Comparison of ENCODE assay signal across 13 cellular contexts in the genomic region with DNA sequence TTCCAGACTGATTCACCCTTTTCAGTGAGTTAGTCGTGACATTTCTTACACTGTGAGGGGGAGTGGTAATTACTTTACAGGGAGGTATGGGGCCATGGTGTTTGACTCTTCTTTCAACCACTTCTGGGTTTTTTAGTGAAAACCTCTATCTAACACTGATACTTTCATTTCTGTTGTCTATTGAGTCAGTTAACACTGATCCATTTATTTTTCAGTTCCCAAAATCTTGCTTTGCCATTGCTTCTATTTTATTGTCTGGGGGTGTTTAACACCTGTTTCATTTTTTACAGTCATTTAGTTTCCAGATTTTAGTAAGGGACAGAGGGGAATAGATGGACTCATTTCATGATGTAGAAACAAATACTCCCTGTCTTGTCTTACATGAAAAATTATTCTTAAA.
DNase-seq lines count a peak whose midpoint lies in the region; ATAC-seq and TF ChIP-seq lines count a peak whose summit lies in the region.
"Had no signal": no experiment of that assay in that cellular context is flagged by ENCODE, and none has a peak within 500 bp of the region (broad histone marks: within the 10 kb centered on the region; RNA-seq: fewer than 3 reads in every experiment).

No MANE protein-coding gene starts in this region.

- WGBS in upper lobe of left lung, 2 donors, result 90 to 92% methylated on average over 1 of the region's 1 CpG

- H3K27ac Mint-ChIP-seq in activated T-cell treated with anti-CD3 and anti-CD28 coated beads, Interleukin-2, amount 50 U/mL, for 72 hours, result peak overlapping the region; percentile 97
- H3K27ac Mint-ChIP-seq: type B pancreatic cell had no signal

- H3K4me1 ChIP-seq in upper lobe of left lung, result no peaks in the 10 kb centered on the region

- peaks cover 11 to 52% of the 10 kb centered on the region in 2 donors for H3K36me3 Mint-ChIP-seq in activated T-cell treated with anti-CD3 and anti-CD28 coated beads, Interleukin-2, amount 50 U/mL, for 72 hours (ENCODE audit: insufficient read depth in 2 of 2)

- H3K4me1 Mint-ChIP-seq in activated T-cell treated with anti-CD3 and anti-CD28 coated beads, Interleukin-2, amount 50 U/mL, for 72 hours (ENCODE audit: low read depth), result peaks cover 64% of the 10 kb centered on the region

- no peak overlapping the region for H3K27ac ChIP-seq in upper lobe of left lung
- H3K27ac ChIP-seq: coronary artery had no signal

- H3K9me3 Mint-ChIP-seq in activated T-cell treated with anti-CD3 and anti-CD28 coated beads, Interleukin-2, amount 50 U/mL, for 72 hours, result no peaks in the 10 kb centered on the region
- H3K9me3 Mint-ChIP-seq: type B pancreatic cell had no signal

- no peak for TF ChIP-seq EP300 in upper lobe of left lung (IDR thresholded peaks at IDR 0.05)

- no peaks in the 10 kb centered on the region for H3K27me3 ChIP-seq in upper lobe of left lung

- peak in 1 of 2 donors; percentile 8 for DNase-seq in activated T-cell treated with anti-CD3 and anti-CD28 coated beads, Interleukin-2, amount 50 U/mL, for 72 hours
- no peak for DNase-seq in activated T-cell treated with anti-CD3 and anti-CD28 coated beads, Interleukin-2, amount 50 U/mL, for 48 hours
- DNase-seq in stimulated activated naive CD8-positive, alpha-beta T cell treated with anti-CD3 and anti-CD28 coated beads, Interleukin-15, Interleukin-2, amounts not matched to agents 100 U/mL and 50 U/mL, for 24 hours, result no peak
- no peak for DNase-seq in upper lobe of left lung
- no peak for DNase-seq in foreskin fibroblast
- DNase-seq in iPS-NIHi7 (ENCODE audit: extremely low spot score), result no peak
- DNase-seq: foreskin melanocyte, NCI-H1436 treated with DMSO at 0.1 percent for 48 hours, T-helper 9 cell had no signal

- H3K36me3 ChIP-seq in upper lobe of left lung, result no peaks in the 10 kb centered on the region

- peak overlapping the region; percentile 38 to 82 for H3K4me3 Mint-ChIP-seq in activated T-cell treated with anti-CD3 and anti-CD28 coated beads, Interleukin-2, amount 50 U/mL, for 72 hours
- H3K4me3 Mint-ChIP-seq: type B pancreatic cell had no signal

- ATAC-seq in activated T-cell treated with anti-CD3 and anti-CD28 coated beads, Interleukin-2, amount 50 U/mL, for 72 hours (replicated peaks in 1 of 2), result peak; percentile 91 to 93
- peak; percentile 92 for ATAC-seq in GM21529 (IDR thresholded peaks at IDR 0.05; ENCODE audit: unreplicated experiment)
- peak; percentile 74 for ATAC-seq in HG03097 (IDR thresholded peaks at IDR 0.05; ENCODE audit: low FRiP score, unreplicated experiment)
- ATAC-seq in stimulated activated naive CD8-positive, alpha-beta T cell treated with anti-CD3 and anti-CD28 coated beads, Interleukin-15, Interleukin-2, amounts not matched to agents 100 U/mL and 50 U/mL, for 24 hours, result peak; percentile 90
- ATAC-seq in upper lobe of left lung (ENCODE audit: low FRiP score in 2 of 2), result no peak

- H3K27me3 Mint-ChIP-seq in activated T-cell treated with anti-CD3 and anti-CD28 coated beads, Interleukin-2, amount 50 U/mL, for 72 hours (ENCODE audit: low read depth), result no peaks in the 10 kb centered on the region
- H3K27me3 Mint-ChIP-seq: type B pancreatic cell had no signal

- TF ChIP-seq CTCF in upper lobe of left lung (IDR thresholded peaks at IDR 0.05) (no peak), foreskin fibroblast (IDR thresholded peaks at IDR 0.05; ENCODE audit: low read depth, low read length) (no peak)

- no peak overlapping the region for H3K4me3 ChIP-seq in upper lobe of left lung
- no peak overlapping the region for H3K4me3 ChIP-seq in foreskin fibroblast (ENCODE audit: low read depth in 1 of 2, low read length in 2 of 2)
- H3K4me3 ChIP-seq: coronary artery had no signal

- no peak for TF ChIP-seq POLR2A in upper lobe of left lung (IDR thresholded peaks at IDR 0.05)

- no peaks in the 10 kb centered on the region for H3K9me3 ChIP-seq in upper lobe of left lung

Comparison
In these comparisons a context has a peak if more than half of its experiments do, and no peak if none do; other contexts are left out.
1. ATAC-seq: peak in activated T-cell treated with anti-CD3 and anti-CD28 coated beads, Interleukin-2, amount 50 U/mL, for 72 hours (2 of 2), GM21529 (single experiment), HG03097 (single experiment) and stimulated activated naive CD8-positive, alpha-beta T cell treated with anti-CD3 and anti-CD28 coated beads, Interleukin-15, Interleukin-2, amounts not matched to agents 100 U/mL and 50 U/mL, for 24 hours (single experiment); none in upper lobe of left lung (0 of 2).